In genomic region chr13:23799945-23800344, GRCh38 we compare ENCODE assay signal across 9 cellular contexts.
A peak's percentile ranks its signal among the peaks of the same experiment; 100 is the strongest.
DNase-seq lines count a peak whose midpoint lies in the region; ATAC-seq and TF ChIP-seq lines count a peak whose summit lies in the region.
"Had no signal": no experiment of that assay in that cellular context is flagged by ENCODE, and none has a peak within 500 bp of the region (broad histone marks: within the 10 kb centered on the region; RNA-seq: fewer than 3 reads in every experiment).

No MANE protein-coding gene starts in this region.

- H3K9me3 ChIP-seq in right atrium auricular region (no peaks in the 10 kb centered on the region), right cardiac atrium (ENCODE audit: control insufficient read depth, low read length) (no peaks in the 10 kb centered on the region), vagina (no peaks in the 10 kb centered on the region)

- H3K4me3 ChIP-seq in right atrium auricular region (no peak overlapping the region), right cardiac atrium (ENCODE audit: low read length) (no peak overlapping the region), cardiac fibroblast (replicated peaks in 1 of 2; ENCODE audit: low read depth in 2 of 2, low read length in 2 of 2) (no peak overlapping the region), vagina (no peak overlapping the region)

- TF ChIP-seq CTCF in right atrium auricular region (IDR thresholded peaks at IDR 0.05) (no peak), cardiac fibroblast (IDR thresholded peaks at IDR 0.05; ENCODE audit: low read depth, low read length) (no peak), vagina (IDR thresholded peaks at IDR 0.05) (no peak)

- no peaks in the 10 kb centered on the region for H3K27me3 ChIP-seq in right atrium auricular region
- H3K27me3 ChIP-seq in right cardiac atrium (ENCODE audit: control insufficient read depth, insufficient read depth): no peaks in the 10 kb centered on the region
- H3K27me3 ChIP-seq in vagina: no peaks in the 10 kb centered on the region

- H3K36me3 ChIP-seq in right atrium auricular region (no peaks in the 10 kb centered on the region), vagina (no peaks in the 10 kb centered on the region)

- peak overlapping the region; percentile 8 to 42 for H3K27ac ChIP-seq in right atrium auricular region
- no peak overlapping the region for H3K27ac ChIP-seq in right cardiac atrium (ENCODE audit: low read length)
- peak overlapping the region; percentile 39 for H3K27ac ChIP-seq in vagina

- 72% methylated on average over 1 of the region's 1 CpG for WGBS in right cardiac atrium

- no peak for TF ChIP-seq POLR2A in vagina (IDR thresholded peaks at IDR 0.05)

- DNase-seq in right atrium auricular region (ENCODE audit: low spot score) (no peak), right cardiac atrium (no peak), cardiac fibroblast (ENCODE audit: low read depth in 2 of 2) (peak; percentile 26 to 37), vagina (ENCODE audit: extremely low spot score in 2 of 2) (no peak), LoVo (ENCODE audit: low spot score) (no peak), NCI-H146 treated with DMSO at 0.1 percent for 48 hours (lab: John Stamatoyannopoulos, UW; ENCODE audit: unreplicated experiment) (no peak), anterior cingulate cortex (lab: John Stamatoyannopoulos, UW) (no peak)
- DNase-seq: naive B cell had no signal

- intact Hi-C loops in right cardiac atrium (cut with DNase I) (no loop called here), vagina (cut with DNase I) (no loop called here)

- ATAC-seq in right cardiac atrium (no peak), HG03060 (IDR thresholded peaks at IDR 0.05; ENCODE audit: low read depth, unreplicated experiment) (peak; percentile 95)

- H3K4me1 ChIP-seq in right atrium auricular region (peaks cover 0 to 3% of the 10 kb centered on the region in 2 donors), right cardiac atrium (ENCODE audit: control insufficient read depth, insufficient read depth, low read length) (no peaks in the 10 kb centered on the region), vagina (peaks cover 13% of the 10 kb centered on the region)

Comparison
In these comparisons a context has a peak if more than half of its experiments do, and no peak if none do; other contexts are left out.
1. DNase-seq: peak in cardiac fibroblast (2 of 2); none in right atrium auricular region (single experiment), right cardiac atrium (0 of 3), vagina (0 of 2), LoVo (single experiment), NCI-H146 treated with DMSO at 0.1 percent for 48 hours (single experiment) and anterior cingulate cortex (0 of 58).